Comparison of ENCODE assay signal across 8 cellular contexts in the genomic region with DNA sequence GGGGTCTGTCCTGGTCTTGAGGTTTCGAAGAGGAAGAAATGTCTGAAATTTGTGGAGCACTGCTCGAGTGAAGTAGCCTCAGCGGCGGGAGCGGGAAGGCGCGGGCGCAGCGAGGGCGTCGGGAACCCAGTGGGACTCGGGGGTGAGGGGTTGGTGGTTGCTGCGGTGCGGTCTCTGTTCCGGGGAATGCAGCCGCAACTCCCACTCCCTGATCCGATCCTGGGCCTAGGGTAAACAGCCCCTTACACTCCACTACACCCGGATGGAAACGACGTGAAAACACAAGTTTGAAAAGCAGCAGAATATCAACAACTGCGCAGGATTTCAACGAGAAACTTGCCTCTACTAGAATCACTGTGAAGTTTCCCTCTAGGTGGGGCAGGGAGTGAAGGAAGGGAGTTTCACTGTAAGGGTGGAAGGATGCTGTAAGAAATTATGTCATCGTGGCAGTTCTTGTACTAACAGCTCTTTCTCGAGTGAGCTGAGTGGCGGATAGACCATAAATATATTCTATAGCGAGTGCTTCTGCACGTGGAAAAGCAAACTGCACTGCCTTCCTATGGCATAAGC. TPM values are rescaled to one million over a fixed set of nuclear protein-coding genes. Genes with fewer than 3 reads are reported as not detected.
A peak's percentile ranks its signal among the peaks of the same experiment; 100 is the strongest.
DNase-seq lines count a peak whose midpoint lies in the region; ATAC-seq and TF ChIP-seq lines count a peak whose summit lies in the region.

No MANE protein-coding gene starts in this region.

- H3K27me3 ChIP-seq in H7 (ENCODE audit: control insufficient read depth, insufficient read depth, low read length), result peaks cover 4% of the 10 kb centered on the region; the same call in 1 of the 2 replicates
- no peaks in the 10 kb centered on the region for H3K27me3 ChIP-seq in SU-DHL-6 (ENCODE audit: low read length)

- H3F3A ChIP-seq in SU-DHL-6 (ENCODE audit: insufficient read depth), result peaks cover 5% of the 10 kb centered on the region

- H3K79me2 ChIP-seq in SU-DHL-6 (ENCODE audit: insufficient read depth, low read length), result peaks cover 17% of the 10 kb centered on the region; the same call in 1 of the 2 replicates

- H3K9ac ChIP-seq in SU-DHL-6 (ENCODE audit: low read length), result peak overlapping the region; percentile 79

- no peaks in the 10 kb centered on the region for H3K36me3 ChIP-seq in H7 (replicated peaks; ENCODE audit: control insufficient read depth, insufficient read depth, low read length)
- H3K36me3 ChIP-seq in SU-DHL-6 (ENCODE audit: low read length), result no peaks in the 10 kb centered on the region

- H3K4me2 ChIP-seq in SU-DHL-6 (ENCODE audit: low read depth, low read length, poor library complexity, severe bottlenecking), result peak overlapping the region; percentile 93

- no peaks in the 10 kb centered on the region for H4K20me1 ChIP-seq in SU-DHL-6 (ENCODE audit: low read depth, low read length)

- TF ChIP-seq CTCF in SU-DHL-6 (IDR thresholded peaks at IDR 0.05; ENCODE audit: insufficient read depth, low read length, poor library complexity, severe bottlenecking), result no peak

- no peaks in the 10 kb centered on the region for H3K9me3 ChIP-seq in SU-DHL-6 (ENCODE audit: insufficient read depth, low read length)

- H3K4me3 ChIP-seq in H7 (ENCODE audit: insufficient read depth, low read depth, low read length) (peak overlapping the region; percentile 84), SU-DHL-6 (ENCODE audit: insufficient read depth, low read length, poor library complexity, severe bottlenecking) (peak overlapping the region; percentile 88)

- H3K9me2 ChIP-seq in SU-DHL-6 (replicated peaks; ENCODE audit: insufficient read depth, low read length), result no peaks in the 10 kb centered on the region

- DNase-seq in A172 (ENCODE audit: low spot score) (peak; percentile 36), H7 (peak; percentile 55), cerebellum (ENCODE audit: low spot score) (peak; percentile 12), left kidney (ENCODE audit: low read depth, low spot score) (peak; percentile 78), epidermal melanocyte (ENCODE audit: insufficient read length, low spot score) (no peak)
- DNase-seq in stimulated activated CD4-positive, alpha-beta T cell treated with anti-CD3 and anti-CD28 coated beads, TNF-alpha, amount 100 ng/mL, for 48 hours (ENCODE audit: low read depth in 3 of 3), result peak in 2 of 3 donors; percentile 14 to 25

- no peak for ATAC-seq in HG02678 (IDR thresholded peaks at IDR 0.05; ENCODE audit: unreplicated experiment)

- peak overlapping the region; percentile 95 for H3K27ac ChIP-seq in SU-DHL-6 (ENCODE audit: low read depth, low read length)

- H2AFZ ChIP-seq in SU-DHL-6 (ENCODE audit: low read depth, low read length, severe bottlenecking), result peak overlapping the region; percentile 54

RNA-seq across cellular contexts. Expression of a gene that starts 2.0 kb away (rescaled TPM):
- total RNA-seq in A172 (2014; rRNA removed; shearing (Covaris generic)), result 5.5 and 6.8 TPM in 2 replicates
- 5.0 and 6.1 TPM in 2 replicates for total RNA-seq in H7 (2014; rRNA removed; shearing (Covaris generic))
- 88.5 TPM for total RNA-seq in cerebellum

Comparison
In these comparisons a context has a peak if more than half of its experiments do, and no peak if none do; other contexts are left out.
1. RNA of a gene that starts 2.0 kb away (total RNA-seq): 88.5 TPM in cerebellum (single experiment); 5.5 to 6.8 TPM in A172 and 5.0 to 6.1 TPM in H7; every median in the first group is over 10 times any median in the second.